21 cellular contexts compared by ENCODE assay signal in the genomic region with DNA sequence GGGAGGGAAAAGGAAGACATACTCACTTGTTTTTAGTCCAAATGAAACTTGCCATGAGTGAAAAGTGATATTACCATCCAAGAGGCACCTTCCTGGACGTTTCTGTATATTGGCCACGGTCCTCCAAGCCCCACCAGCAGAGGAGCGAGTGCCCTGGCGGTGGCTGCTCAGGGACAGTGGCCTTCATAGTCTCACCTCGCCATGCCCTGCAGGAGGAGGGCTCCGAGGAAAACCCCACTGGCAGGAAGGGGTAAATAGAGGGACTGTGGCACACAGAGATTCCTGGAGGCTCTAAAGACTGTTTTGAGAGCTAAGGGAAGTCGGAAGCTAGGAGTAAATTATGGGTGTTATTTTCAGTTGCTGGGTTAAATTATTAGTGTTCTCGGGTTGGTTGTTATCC.
DNase-seq lines count a peak whose midpoint lies in the region; ATAC-seq, FAIRE-seq and TF ChIP-seq lines count a peak whose summit lies in the region.
"Had no signal": no experiment of that assay in that cellular context is flagged by ENCODE, and none has a peak within 500 bp of the region (broad histone marks: within the 10 kb centered on the region; RNA-seq: fewer than 3 reads in every experiment).

No MANE protein-coding gene starts in this region.

- no peak for FAIRE-seq in HepG2 (lab: Jason Lieb, UNC)
- no peak for FAIRE-seq in pancreas (lab: Jason Lieb, UNC)
- FAIRE-seq: D721Med, G401.6, GM12891, GM19239 had no signal

- H3K4me1 Mint-ChIP-seq in activated T-cell treated with anti-CD3 and anti-CD28 coated beads, Interleukin-2, amount 50 U/mL, for 72 hours (ENCODE audit: low read depth), result peaks cover 7% of the 10 kb centered on the region

- H3K4me2 ChIP-seq in HepG2 (ENCODE audit: low read depth, low read length) (no peak overlapping the region), fibroblast of lung (ENCODE audit: extremely low read depth, insufficient read depth, low read length) (peak overlapping the region; percentile 6)

- intact Hi-C loops in HepG2 (cut with micrococcal nuclease; ENCODE audit: unreplicated experiment), result no loop called here
- intact Hi-C loops in right lobe of liver (cut with DNase I), result no loop called here
- intact Hi-C loops in pancreas (cut with DNase I), result no loop called here

- no peak overlapping the region for H3K27ac Mint-ChIP-seq in activated T-cell treated with anti-CD3 and anti-CD28 coated beads, Interleukin-2, amount 50 U/mL, for 72 hours
- H3K27ac Mint-ChIP-seq: B cell; CD8-positive, alpha-beta T cell had no signal

- in situ Hi-C loops in HepG2 (cut with HindIII; ENCODE audit: extremely low pct_ligation_motif_present, low pct_unique_long_range_greater_than_20kb), result no loop called here

- no peaks in the 10 kb centered on the region for H3K36me3 Mint-ChIP-seq in activated T-cell treated with anti-CD3 and anti-CD28 coated beads, Interleukin-2, amount 50 U/mL, for 72 hours (ENCODE audit: insufficient read depth in 2 of 2)
- H3K36me3 Mint-ChIP-seq: CD8-positive, alpha-beta T cell had no signal

- BruUV-seq in HepG2 (replicated peaks; lab: Mats Ljungman, UMichigan), result no TSS peak

- no peaks in the 10 kb centered on the region for H3K4me1 ChIP-seq in HepG2 (ENCODE audit: insufficient read depth, low read length)
- H3K4me1 ChIP-seq in right lobe of liver, result no peaks in the 10 kb centered on the region
- no peaks in the 10 kb centered on the region for H3K4me1 ChIP-seq in fibroblast of lung (ENCODE audit: control insufficient read depth, extremely low read depth, insufficient read depth, low read length)
- H3K4me1 ChIP-seq in pancreas, result no peaks in the 10 kb centered on the region

- H3K27me3 ChIP-seq in HepG2 (ENCODE audit: control insufficient read depth in 1 of 2, insufficient read depth in 2 of 2, low read length in 2 of 2), result peaks cover 1 to 11% of the 10 kb centered on the region in 2 experiments; a peak in 2 of 5 replicates
- H3K27me3 ChIP-seq in right lobe of liver, result no peaks in the 10 kb centered on the region
- no peaks in the 10 kb centered on the region for H3K27me3 ChIP-seq in fibroblast of lung (ENCODE audit: control insufficient read depth, insufficient read depth, low read length)
- H3K27me3 ChIP-seq in pancreas, result no peaks in the 10 kb centered on the region

- no peak for TF ChIP-seq EP300 in HepG2 (IDR thresholded peaks at IDR 0.05; ENCODE audit: low read depth in 2 of 2, low read length in 2 of 2)
- no peak for TF ChIP-seq EP300 in HepG2 (CRISPR knock-in tag; IDR thresholded peaks at IDR 0.05; ENCODE audit: borderline replicate concordance)

- no peaks in the 10 kb centered on the region for H3K9me3 Mint-ChIP-seq in activated T-cell treated with anti-CD3 and anti-CD28 coated beads, Interleukin-2, amount 50 U/mL, for 72 hours
- H3K9me3 Mint-ChIP-seq: CD8-positive, alpha-beta T cell had no signal

- 43% methylated on average over 7 of the region's 8 CpGs for WGBS in HepG2 (ENCODE audit: low lambda C conversion rate)
- 73% methylated on average over 3 of the region's 8 CpGs for WGBS in right lobe of liver (ENCODE audit: insufficient coverage, low coverage, low lambda C conversion rate, missing lambda C conversion rate)
- 64 to 78% methylated on average over 8 of the region's 8 CpGs for WGBS in pancreas, 2 donors

- H3K9me3 ChIP-seq in HepG2 (ENCODE audit: low read length) (no peaks in the 10 kb centered on the region), right lobe of liver (no peaks in the 10 kb centered on the region), fibroblast of lung (ENCODE audit: control insufficient read depth, insufficient read depth, low read depth, low read length) (no peaks in the 10 kb centered on the region), pancreas (no peaks in the 10 kb centered on the region)
- H3K9me3 ChIP-seq: HAP-1 had no signal

- TF ChIP-seq POLR2A in HepG2 (IDR thresholded peaks at IDR 0.05; ENCODE audit: insufficient read depth in 1 of 2, low read depth in 2 of 2, low read length in 2 of 2) (no peak), right lobe of liver (IDR thresholded peaks at IDR 0.05) (no peak)

- H2AFZ ChIP-seq in HepG2 (ENCODE audit: low read length) (no peak overlapping the region), fibroblast of lung (ENCODE audit: low read length) (no peak overlapping the region)

- no peak for TF ChIP-seq RAD21 in HepG2 (CRISPR knock-in tag; IDR thresholded peaks at IDR 0.05)

- H4K20me1 ChIP-seq in HepG2 (ENCODE audit: insufficient read depth, low read length) (no peaks in the 10 kb centered on the region), fibroblast of lung (ENCODE audit: control insufficient read depth, extremely low read depth, insufficient read depth, low read length) (no peaks in the 10 kb centered on the region)

- DNase-seq in HepG2 (ENCODE audit: low spot score) (no peak), right lobe of liver (no peak), NCI-H69 (lab: John Stamatoyannopoulos, UW) (peak; percentile 4), fibroblast of lung (ENCODE audit: low read depth in 2 of 2) (no peak), pancreas (no peak), T-helper 1 cell (no peak)
- no peak for DNase-seq in activated T-cell treated with anti-CD3 and anti-CD28 coated beads, Interleukin-2, amount 50 U/mL, for 72 hours
- DNase-seq: ACHN, COR-L47, DMS153, DMS79 treated with DMSO at 0.1 percent for 48 hours, GOT3 had no signal

- CTCF ChIA-PET in HepG2 (lab: Yijun Ruan, JAX; ENCODE audit: low intra/inter-chr PET ratio, low total read pairs), result no interaction called here

- no peak overlapping the region for H3K9ac ChIP-seq in HepG2 (ENCODE audit: insufficient read depth, low read depth, low read length)
- H3K9ac ChIP-seq in fibroblast of lung (ENCODE audit: insufficient read depth, low read length), result no peak overlapping the region

- H3K4me3 ChIP-seq in HepG2 (replicated peaks in 1 of 3; ENCODE audit: insufficient read depth in 1 of 3, low read depth in 2 of 3, low read length in 3 of 3) (no peak overlapping the region), right lobe of liver (no peak overlapping the region), fibroblast of lung (replicated peaks in 1 of 4; ENCODE audit: control extremely low read depth in 1 of 4, insufficient read depth in 1 of 4, low read depth in 3 of 4, low read length in 4 of 4) (no peak overlapping the region), pancreas (no peak overlapping the region)
- H3K4me3 ChIP-seq: HAP-1 had no signal

- H3K36me3 ChIP-seq in HepG2 (replicated peaks in 1 of 2; ENCODE audit: control insufficient read depth in 1 of 2, insufficient read depth in 2 of 2, low read length in 2 of 2) (no peaks in the 10 kb centered on the region), right lobe of liver (no peaks in the 10 kb centered on the region), fibroblast of lung (ENCODE audit: control insufficient read depth, insufficient read depth, low read length) (no peaks in the 10 kb centered on the region), pancreas (no peaks in the 10 kb centered on the region)
- H3K36me3 ChIP-seq: HAP-1 had no signal

- no peaks in the 10 kb centered on the region for H3K27me3 Mint-ChIP-seq in activated T-cell treated with anti-CD3 and anti-CD28 coated beads, Interleukin-2, amount 50 U/mL, for 72 hours (ENCODE audit: low read depth)

- POLR2A ChIA-PET in HepG2 (lab: Yijun Ruan, JAX), result no interaction called here

- TF ChIP-seq CTCF in HepG2 (CRISPR knock-in tag; IDR thresholded peaks at IDR 0.05) (no peak), right lobe of liver (IDR thresholded peaks at IDR 0.05) (no peak), fibroblast of lung (conservative IDR thresholded peaks at IDR 0.05 in 1 of 2, IDR thresholded peaks at IDR 0.05 in 1 of 2; ENCODE audit: low read depth in 1 of 2, low read length in 2 of 2) (no peak), pancreas (IDR thresholded peaks at IDR 0.05) (no peak)

- no peak overlapping the region for H3K4me3 Mint-ChIP-seq in activated T-cell treated with anti-CD3 and anti-CD28 coated beads, Interleukin-2, amount 50 U/mL, for 72 hours
- H3K4me3 Mint-ChIP-seq: B cell; CD8-positive, alpha-beta T cell had no signal

- no peaks in the 10 kb centered on the region for H3K79me2 ChIP-seq in HepG2 (ENCODE audit: insufficient read depth, low read length)
- H3K79me2 ChIP-seq in fibroblast of lung (ENCODE audit: control insufficient read depth, insufficient read depth, low read length), result no peaks in the 10 kb centered on the region

- ATAC-seq in HepG2 (peak; percentile 37; the same call in 2 of the 3 replicates), right lobe of liver (no peak), GM18867 (IDR thresholded peaks at IDR 0.05; ENCODE audit: unreplicated experiment) (no peak), pancreas (no peak)
- ATAC-seq in activated T-cell treated with anti-CD3 and anti-CD28 coated beads, Interleukin-2, amount 50 U/mL, for 72 hours (replicated peaks in 1 of 2), result no peak
- ATAC-seq: CD8-positive, alpha-beta T cell had no signal

- no peak overlapping the region for H3K27ac ChIP-seq in HepG2 (ENCODE audit: extremely low read length, insufficient read depth, low read length)
- H3K27ac ChIP-seq in right lobe of liver, result no peak overlapping the region
- H3K27ac ChIP-seq in fibroblast of lung (ENCODE audit: insufficient read depth, low read length), result no peak overlapping the region
- no peak overlapping the region for H3K27ac ChIP-seq in pancreas
- H3K27ac ChIP-seq: C4-2B had no signal

TF ChIP-seq in HepG2, 621 proteins besides CTCF, POLR2A, EP300 and RAD21 (continues in another document):
- TF ChIP-seq NAIF1 (CRISPR knock-in tag; IDR thresholded peaks at IDR 0.05; ENCODE audit: borderline replicate concordance), result no peak
- no peak for TF ChIP-seq SKI (IDR thresholded peaks at IDR 0.05; ENCODE audit: partially characterized antibody)
- no peak for TF ChIP-seq PCBP1 (IDR thresholded peaks at IDR 0.05; ENCODE audit: borderline replicate concordance, low read depth, low read length)
- no peak for TF ChIP-seq MZF1 (CRISPR knock-in tag; IDR thresholded peaks at IDR 0.05; ENCODE audit: borderline replicate concordance)
- no peak for TF ChIP-seq SP1 (IDR thresholded peaks at IDR 0.05)
- TF ChIP-seq SP1 (CRISPR knock-in tag; IDR thresholded peaks at IDR 0.05), result no peak
- TF ChIP-seq HNRNPLL (IDR thresholded peaks at IDR 0.05; ENCODE audit: low read depth, low read length, poor library complexity, severe bottlenecking), result no peak
- no peak for TF ChIP-seq ZFP62 (CRISPR knock-in tag; IDR thresholded peaks at IDR 0.05)
- TF ChIP-seq ZBTB38 (CRISPR knock-in tag; IDR thresholded peaks at IDR 0.05), result no peak
